24 cellular contexts compared by ENCODE assay signal in genomic region chr13:43687038-43687437, GRCh38.
A peak's percentile ranks its signal among the peaks of the same experiment; 100 is the strongest.
DNase-seq lines count a peak whose midpoint lies in the region; ATAC-seq and TF ChIP-seq lines count a peak whose summit lies in the region.
"Had no signal": no experiment of that assay in that cellular context is flagged by ENCODE, and none has a peak within 500 bp of the region (broad histone marks: within the 10 kb centered on the region; RNA-seq: fewer than 3 reads in every experiment).

No MANE protein-coding gene starts in this region.

- H3K9me3 ChIP-seq in esophagus muscularis mucosa (no peaks in the 10 kb centered on the region), testis (no peaks in the 10 kb centered on the region), OCI-LY7 (ENCODE audit: low read length) (no peaks in the 10 kb centered on the region)
- H3K9me3 ChIP-seq: gastrocnemius medialis, HAP-1 had no signal

- TF ChIP-seq CTCF in esophagus muscularis mucosa (IDR thresholded peaks at IDR 0.05): no peak
- no peak for TF ChIP-seq CTCF in testis (IDR thresholded peaks at IDR 0.05)
- TF ChIP-seq CTCF in OCI-LY7 (conservative IDR thresholded peaks at IDR 0.05; ENCODE audit: low read length): no peak

- DNase-seq in DMS153 treated with DMSO at 0.1 percent for 48 hours (lab: John Stamatoyannopoulos, UW; ENCODE audit: unreplicated experiment): peak; percentile 20
- DNase-seq in DMS153 (lab: John Stamatoyannopoulos, UW): no peak
- peak; percentile 43 for DNase-seq in NCI-H748 (lab: John Stamatoyannopoulos, UW; ENCODE audit: unreplicated experiment)
- no peak for DNase-seq in esophagus muscularis mucosa (ENCODE audit: extremely low spot score)
- no peak for DNase-seq in testis
- no peak for DNase-seq in OCI-LY7 (ENCODE audit: low spot score)
- DNase-seq: 8988T; activated CD4-positive, alpha-beta memory T cell treated with anti-CD3 and anti-CD28 coated beads for 36 hours; activated naive CD4-positive, alpha-beta T cell treated with Interleukin-2 at 50 U/mL for 16 hours; activated T-cell treated with anti-CD3 and anti-CD28 coated beads for 4 hours; central memory CD4-positive, alpha-beta T cell; COR-L47; Karpas-422; NCI-H2029 treated with DMSO at 0.1 percent for 48 hours; NCI-H524; nephron progenitor cell; OCI-M1; SIG-M5; T-helper 17 cell had no signal

- POLR2A ChIA-PET in OCI-LY7 (lab: Charles Lee): no interaction called here

- H3K4me3 ChIP-seq in esophagus muscularis mucosa: no peak overlapping the region
- no peak overlapping the region for H3K4me3 ChIP-seq in rectal smooth muscle tissue (ENCODE audit: low read length)
- H3K4me3 ChIP-seq in testis: no peak overlapping the region
- H3K4me3 ChIP-seq in OCI-LY7 (ENCODE audit: low read depth, low read length, poor library complexity, severe bottlenecking): no peak overlapping the region
- H3K4me3 ChIP-seq: gastrocnemius medialis, HAP-1 had no signal

- peak overlapping the region; percentile 64 to 79 (median 76) for H3K27ac ChIP-seq in esophagus muscularis mucosa (replicated peaks in 1 of 4)
- H3K27ac ChIP-seq in rectal smooth muscle tissue (ENCODE audit: low read depth, low read length): peak overlapping the region; percentile 76
- no peak overlapping the region for H3K27ac ChIP-seq in testis
- H3K27ac ChIP-seq in OCI-LY7 (ENCODE audit: low read depth, low read length, poor library complexity, severe bottlenecking): no peak overlapping the region

- BruUV-seq in OCI-LY7 (replicated peaks; lab: Mats Ljungman, UMichigan): no TSS peak

- TF ChIP-seq POLR2A in esophagus muscularis mucosa (IDR thresholded peaks at IDR 0.05; ENCODE audit: low read depth): no peak
- no peak for TF ChIP-seq POLR2A in testis (IDR thresholded peaks at IDR 0.05)

- WGBS in esophagus muscularis mucosa: 89% methylated on average over 4 of the region's 4 CpGs
- 87 to 89% methylated on average over 4 of the region's 4 CpGs for WGBS in testis, 2 donors

- H3K9ac ChIP-seq in rectal smooth muscle tissue (ENCODE audit: low read length): no peak overlapping the region

- H3K4me1 ChIP-seq in esophagus muscularis mucosa (peaks cover 38 to 70% (median 47%) of the 10 kb centered on the region in 4 donors), rectal smooth muscle tissue (ENCODE audit: control insufficient read depth, insufficient read depth, low read length) (peaks cover 46% of the 10 kb centered on the region), testis (no peaks in the 10 kb centered on the region), OCI-LY7 (ENCODE audit: insufficient read depth, low read length, poor library complexity, severe bottlenecking) (no peaks in the 10 kb centered on the region)

- intact Hi-C loops in esophagus muscularis mucosa (cut with DNase I): no loop called here
- intact Hi-C loops in testis (cut with DNase I; ENCODE audit: low total_unique reads): no loop called here
- intact Hi-C loops in OCI-LY7 (cut with micrococcal nuclease; ENCODE audit: unreplicated experiment): no loop called here

- no peak for ATAC-seq in GM18873 (IDR thresholded peaks at IDR 0.05; ENCODE audit: low FRiP score, unreplicated experiment)
- ATAC-seq: left colon, T-helper 17 cell had no signal

- H3K4me2 ChIP-seq in OCI-LY7 (ENCODE audit: low read length): no peak overlapping the region

- H3K79me2 ChIP-seq in OCI-LY7 (ENCODE audit: insufficient read depth, low read depth, low read length): no peaks in the 10 kb centered on the region

- no peak for TF ChIP-seq EP300 in esophagus muscularis mucosa (IDR thresholded peaks at IDR 0.05)

- H4K20me1 ChIP-seq in OCI-LY7 (ENCODE audit: insufficient read depth, low read length): no peaks in the 10 kb centered on the region

- CTCF ChIA-PET in OCI-LY7 (lab: Charles Lee; ENCODE audit: unreplicated experiment): no interaction called here

- H2AFZ ChIP-seq in OCI-LY7 (ENCODE audit: low read length): no peak overlapping the region

- no peaks in the 10 kb centered on the region for H3K9me2 ChIP-seq in OCI-LY7 (ENCODE audit: insufficient read depth, low read length)

- H3K36me3 ChIP-seq in esophagus muscularis mucosa (no peaks in the 10 kb centered on the region), rectal smooth muscle tissue (ENCODE audit: control insufficient read depth, insufficient read depth, low read length) (no peaks in the 10 kb centered on the region), testis (ENCODE audit: low read depth, missing control alignments) (no peaks in the 10 kb centered on the region), OCI-LY7 (ENCODE audit: insufficient read depth, low read length) (no peaks in the 10 kb centered on the region)
- H3K36me3 ChIP-seq: gastrocnemius medialis, HAP-1 had no signal

- H3K27me3 ChIP-seq in esophagus muscularis mucosa (no peaks in the 10 kb centered on the region), rectal smooth muscle tissue (ENCODE audit: control insufficient read depth, insufficient read depth, low read length) (no peaks in the 10 kb centered on the region), testis (no peaks in the 10 kb centered on the region)
- H3K27me3 ChIP-seq: gastrocnemius medialis had no signal

Comparison
In these comparisons a context has a peak if more than half of its experiments do, and no peak if none do; other contexts are left out.
1. DNase-seq: peak in DMS153 treated with DMSO at 0.1 percent for 48 hours (single experiment) and NCI-H748 (single experiment); none in DMS153 (single experiment), esophagus muscularis mucosa (single experiment), testis (single experiment) and OCI-LY7 (single experiment).
2. H3K27ac ChIP-seq: peak in esophagus muscularis mucosa (4 of 4) and rectal smooth muscle tissue (single experiment); none in testis (0 of 2) and OCI-LY7 (single experiment).